Comparison of ENCODE assay signal across 6 cellular contexts in genomic region chr17:21416471-21416981, GRCh38. TPM values are rescaled to one million over a fixed set of nuclear protein-coding genes. Genes with fewer than 3 reads are reported as not detected.
"Had no signal": no experiment of that assay in that cellular context is flagged by ENCODE, and none has a peak within 500 bp of the region (broad histone marks: within the 10 kb centered on the region; RNA-seq: fewer than 3 reads in every experiment).

No MANE protein-coding gene starts in this region.

RNA-seq across cellular contexts. Expression of gene KCNJ12, which starts 40.4 kb away (rescaled TPM):
- total RNA-seq: activated CD4-positive, alpha-beta memory T cell treated with anti-CD3 and anti-CD28 coated beads, Interleukin-2, amount 10 ng/mL, durations not matched to agents 7 days and 5 days; activated CD4-positive, alpha-beta T cell treated with anti-CD3 and anti-CD28 coated beads, Interleukin-2, amount 10 ng/mL, durations not matched to agents 7 days and 5 days; activated naive CD4-positive, alpha-beta T cell treated with anti-CD3 and anti-CD28 coated beads for 36 hours; activated naive CD4-positive, alpha-beta T cell treated with anti-CD3 and anti-CD28 coated beads, Interleukin-2, amount 50 U/mL, for 72 hours; activated naive CD8-positive, alpha-beta T cell treated with anti-CD3 and anti-CD28 coated beads, Interleukin-2, amount 10 ng/mL, durations not matched to agents 7 days and 5 days; T-helper 1 cell treated with Interleukin-12 subunit alpha and Interleukin-12 subunit beta and Interleukin-4 antibody, amounts not matched to agents 30 ng/mL and 1 ng/mL, for 36 hours had no signal
